Comparison of ENCODE assay signal across 24 cellular contexts in the genomic region with DNA sequence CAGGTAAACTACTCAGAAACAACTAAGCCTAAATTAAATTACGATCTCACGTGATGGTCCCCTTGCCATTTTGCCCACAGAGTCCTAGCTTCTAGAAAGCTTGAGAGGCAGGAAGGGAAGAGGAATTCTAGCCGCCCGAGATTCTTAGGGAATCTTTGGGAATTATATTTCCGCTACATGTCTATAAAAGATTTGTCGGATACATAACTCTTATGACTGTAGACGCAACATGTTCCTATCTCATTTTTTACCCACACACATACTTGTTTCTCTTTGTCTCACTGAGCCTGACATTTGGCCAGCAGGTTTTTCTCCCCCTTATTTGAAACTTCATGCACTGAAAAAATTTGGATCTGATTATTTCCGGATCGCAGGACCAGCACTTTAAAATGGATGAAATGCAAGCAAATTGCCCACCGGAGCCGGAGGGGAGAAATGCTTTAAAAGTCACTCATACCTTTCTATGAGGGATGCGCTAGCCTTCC. TPM values are rescaled to one million over a fixed set of nuclear protein-coding genes. Genes with fewer than 3 reads are reported as not detected.
DNase-seq lines count a peak whose midpoint lies in the region; ATAC-seq, FAIRE-seq and TF ChIP-seq lines count a peak whose summit lies in the region.
"Had no signal": no experiment of that assay in that cellular context is flagged by ENCODE, and none has a peak within 500 bp of the region (broad histone marks: within the 10 kb centered on the region; RNA-seq: fewer than 3 reads in every experiment).

No MANE protein-coding gene starts in this region.

- H2BK20ac ChIP-seq in IMR-90 (ENCODE audit: low read depth, low read length), result peak overlapping the region; percentile 87

- ATAC-seq in IMR-90 (ENCODE audit: low read depth), result no peak
- no peak for ATAC-seq in GM18502 (IDR thresholded peaks at IDR 0.05; ENCODE audit: poor library complexity, unreplicated experiment)
- ATAC-seq: activated naive CD8-positive, alpha-beta T cell treated with anti-CD3 and anti-CD28 coated beads, Interleukin-2, amount 50 U/mL, for 24 hours; CD8-positive, alpha-beta T cell; foreskin keratinocyte; GM23338; T-cell had no signal

- BruUV-seq in IMR-90 (replicated peaks; lab: Mats Ljungman, UMichigan), result no TSS peak

- POLR2A ChIA-PET in IMR-90 (lab: Charles Lee; ENCODE audit: unreplicated experiment), result no interaction called here

- peak overlapping the region; percentile 83 for H3K56ac ChIP-seq in IMR-90 (ENCODE audit: extremely low read depth, insufficient read depth, low read length)

- peak overlapping the region; percentile 63 for H2AK9ac ChIP-seq in IMR-90 (replicated peaks; ENCODE audit: low read depth, low read length, poor library complexity)

- no peak for TF ChIP-seq CTCF in AG09309 (IDR thresholded peaks at IDR 0.05; ENCODE audit: control insufficient read depth, insufficient read depth, low read depth, low read length, missing control alignments)
- no peak for TF ChIP-seq CTCF in IMR-90 (conservative IDR thresholded peaks at IDR 0.05; ENCODE audit: low read depth, low read length)
- TF ChIP-seq CTCF in brain microvascular endothelial cell (IDR thresholded peaks at IDR 0.05; ENCODE audit: low read depth, low read length, missing control alignments), result no peak
- no peak for TF ChIP-seq CTCF in prostate gland (IDR thresholded peaks at IDR 0.05)
- no peak for TF ChIP-seq CTCF in MM.1S (IDR thresholded peaks at IDR 0.05; ENCODE audit: low read length)

- peak overlapping the region; percentile 79 to 89 for H4K8ac ChIP-seq in IMR-90 (ENCODE audit: low read depth in 2 of 2, low read length in 2 of 2)

- H2AK5ac ChIP-seq in IMR-90 (ENCODE audit: low read depth, low read length), result peak overlapping the region; percentile 86

- dilution Hi-C loops in IMR-90 (cut with HindIII; ENCODE audit: low sequenced_read_pairs, unreplicated experiment), result no loop called here

- peaks cover 11% of the 10 kb centered on the region for H3K79me2 ChIP-seq in MM.1S (ENCODE audit: low read length)

- H2BK120ac ChIP-seq in IMR-90 (ENCODE audit: low read depth, low read length), result peak overlapping the region; percentile 86

- no peaks in the 10 kb centered on the region for H3K9me3 ChIP-seq in IMR-90 (ENCODE audit: control insufficient read depth, insufficient read depth, low read length)
- H3K9me3 ChIP-seq in prostate gland, result no peaks in the 10 kb centered on the region
- no peaks in the 10 kb centered on the region for H3K9me3 ChIP-seq in MM.1S (replicated peaks; ENCODE audit: insufficient read depth, low read length)
- H3K9me3 ChIP-seq: uterus had no signal

- H3K4me3 ChIP-seq in AG09309 (ENCODE audit: control insufficient read depth, low read depth, low read length), result peak overlapping the region; percentile 39
- H3K4me3 ChIP-seq in IMR-90 (ENCODE audit: insufficient read depth, low read depth, low read length), result no peak overlapping the region
- H3K4me3 ChIP-seq in brain microvascular endothelial cell (ENCODE audit: low read depth, low read length), result peak overlapping the region; percentile 32
- H3K4me3 ChIP-seq in prostate gland, result no peak overlapping the region
- H3K4me3 ChIP-seq in MM.1S (ENCODE audit: low read length), result no peak overlapping the region
- H3K4me3 ChIP-seq: cardiac muscle cell, GM23338, uterus had no signal

- intact Hi-C loops in IMR-90 (cut with micrococcal nuclease) (loop anchor here (5.0 kb wide), 1 partner anchor 46 kb away; no protein-coding TSS in a partner anchor), prostate gland (cut with DNase I) (no loop called here)

- H3K36me3 ChIP-seq in IMR-90 (ENCODE audit: control insufficient read depth, insufficient read depth, low read length) (no peaks in the 10 kb centered on the region), brain microvascular endothelial cell (replicated peaks) (no peaks in the 10 kb centered on the region), prostate gland (no peaks in the 10 kb centered on the region), MM.1S (replicated peaks; ENCODE audit: insufficient read depth, low read length) (no peaks in the 10 kb centered on the region)
- H3K36me3 ChIP-seq: cardiac muscle cell, uterus had no signal

- WGBS in IMR-90 (ENCODE audit: extremely low coverage in 2 of 2, insufficient read length in 1 of 2), 2 experiments, result 84% methylated on average over 7 of the region's 12 CpGs; no CpG with 5 or more reads in 1 of the 2 experiments
- 75% methylated on average over 12 of the region's 12 CpGs for WGBS in prostate gland

- H3K9me2 ChIP-seq in MM.1S (replicated peaks; ENCODE audit: insufficient read depth, low read length), result no peaks in the 10 kb centered on the region

- H2AFZ ChIP-seq in IMR-90 (replicated peaks; ENCODE audit: low read length, poor library complexity) (no peak overlapping the region), MM.1S (ENCODE audit: low read length) (no peak overlapping the region)
- H2AFZ ChIP-seq: GM23338 had no signal

- peak; percentile 48 for DNase-seq in AG09309 (ENCODE audit: low read depth)
- DNase-seq in IMR-90, result no peak
- DNase-seq in brain microvascular endothelial cell, result no peak
- no peak for DNase-seq in prostate gland (ENCODE audit: low spot score)
- DNase-seq in MM.1S, result no peak
- DNase-seq in NK-92 treated with Interleukin-12 subunit alpha and Interleukin-12 subunit beta, amount 100 ng/mL, for 24 hours (lab: John Stamatoyannopoulos, UW), result no peak
- no peak for DNase-seq in H54 (ENCODE audit: insufficient read length, low spot score)
- DNase-seq: activated CD4-positive, alpha-beta T cell treated with anti-CD3 and anti-CD28 coated beads for 48 hours; activated naive CD8-positive, alpha-beta T cell treated with anti-CD3 and anti-CD28 coated beads, Interleukin-2, amount 50 U/mL, for 24 hours; CD8-positive, alpha-beta T cell; hippocampal formation; NCI-H510A; stimulated activated CD8-positive, alpha-beta memory T cell treated with anti-CD3 and anti-CD28 coated beads, Interleukin-4, amount 100 ng/mL, for 48 hours; T-cell; uterus had no signal

- peak overlapping the region; percentile 100 for H3K18ac ChIP-seq in IMR-90 (ENCODE audit: low read depth, low read length)

- TF ChIP-seq RAD21 in IMR-90 (IDR thresholded peaks at IDR 0.05; ENCODE audit: low read length), result no peak

- peaks cover 25% of the 10 kb centered on the region; the same call in 1 of the 2 replicates for H3K9me1 ChIP-seq in IMR-90 (ENCODE audit: insufficient read depth, low read length)

- peak overlapping the region; percentile 85 for H3K4me2 ChIP-seq in IMR-90 (ENCODE audit: low read depth, low read length)
- no peak overlapping the region for H3K4me2 ChIP-seq in MM.1S (ENCODE audit: low read depth, low read length)
- H3K4me2 ChIP-seq: GM23338 had no signal

- H3K27ac ChIP-seq in IMR-90 (ENCODE audit: insufficient read depth, low read length) (peak overlapping the region; percentile 95), brain microvascular endothelial cell (peak overlapping the region; percentile 100), prostate gland (peak overlapping the region; percentile 31 to 35), MM.1S (ENCODE audit: low read length) (no peak overlapping the region)
- H3K27ac ChIP-seq: cardiac muscle cell, foreskin keratinocyte, uterus had no signal

- peak overlapping the region; percentile 67 for H3K23ac ChIP-seq in IMR-90 (ENCODE audit: low read depth, low read length)

- peak overlapping the region; percentile 96 for H2BK5ac ChIP-seq in IMR-90 (ENCODE audit: low read depth, low read length, poor library complexity, severe bottlenecking)

- H4K20me1 ChIP-seq in IMR-90 (ENCODE audit: insufficient read depth, low read length) (0 out of 2 replicates have a peak, but pooled peaks cover 4% of the 10 kb centered on the region), MM.1S (ENCODE audit: insufficient read depth, low read length) (no peaks in the 10 kb centered on the region)

- peak overlapping the region; percentile 92 for H4K91ac ChIP-seq in IMR-90 (ENCODE audit: insufficient read depth, low read depth, low read length)

- H3K27me3 ChIP-seq in IMR-90 (ENCODE audit: control insufficient read depth, insufficient read depth, low read length) (no peaks in the 10 kb centered on the region), brain microvascular endothelial cell (replicated peaks) (no peaks in the 10 kb centered on the region), prostate gland (replicated peaks; ENCODE audit: insufficient read depth) (peaks cover 2% of the 10 kb centered on the region), MM.1S (replicated peaks; ENCODE audit: insufficient read depth, low read length) (no peaks in the 10 kb centered on the region)
- H3K27me3 ChIP-seq: uterus had no signal

- H4K5ac ChIP-seq in IMR-90 (ENCODE audit: low read depth, low read length), result peak overlapping the region; percentile 99

- H3K79me1 ChIP-seq in IMR-90 (ENCODE audit: low read depth in 1 of 2, low read length in 2 of 2), result peaks cover 20 to 67% of the 10 kb centered on the region in 2 experiments

- CTCF ChIA-PET in IMR-90 (lab: Yijun Ruan, JAX), result interaction anchor here (0.7 kb wide), 1 partner anchor 77 kb away, joined by 3 read pairs; no protein-coding TSS in a partner anchor

- H2BK15ac ChIP-seq in IMR-90 (ENCODE audit: low read depth, low read length), result peak overlapping the region; percentile 92

- H3K9ac ChIP-seq in IMR-90 (ENCODE audit: low read depth, low read length) (peak overlapping the region; percentile 32), MM.1S (ENCODE audit: low read length) (no peak overlapping the region)

- H3F3A ChIP-seq in MM.1S (ENCODE audit: insufficient read depth, low read length), result peaks cover 26% of the 10 kb centered on the region

- in situ Hi-C loops in IMR-90 (cut with MboI; ENCODE audit: low sequenced_read_pairs), result no loop called here
- in situ Hi-C loops in brain microvascular endothelial cell (cut with HindIII; ENCODE audit: low pct_ligation_motif_present, low sequenced_read_pairs), result loop anchor here (10.0 kb wide), 1 partner anchor 249 kb away; no protein-coding TSS in a partner anchor

- FAIRE-seq in H54 (lab: Jason Lieb, UNC), result no peak
- FAIRE-seq: endothelial cell of umbilical vein, GM12892, HTR-8/SVneo, islet of Langerhans had no signal

- H3K14ac ChIP-seq in IMR-90 (replicated peaks; ENCODE audit: low read depth, low read length), result peak overlapping the region; percentile 88

- H3K4me1 ChIP-seq in IMR-90 (ENCODE audit: control insufficient read depth, insufficient read depth, low read length) (peaks cover 40% of the 10 kb centered on the region), prostate gland (replicated peaks) (peaks cover 2% of the 10 kb centered on the region), MM.1S (ENCODE audit: low read length) (peaks cover 29% of the 10 kb centered on the region)
- H3K4me1 ChIP-seq: foreskin keratinocyte had no signal

- H3K4ac ChIP-seq in IMR-90 (ENCODE audit: low read depth, low read length), result peak overlapping the region; percentile 94

- no peak for TF ChIP-seq POLR2A in IMR-90 (IDR thresholded peaks at IDR 0.05; ENCODE audit: low read depth, low read length)
- no peak for TF ChIP-seq POLR2A in prostate gland (IDR thresholded peaks at IDR 0.05)
- TF ChIP-seq POLR2A in H54 (IDR thresholded peaks at IDR 0.05; ENCODE audit: low read depth, low read length), result no peak

TF ChIP-seq in IMR-90, 13 proteins besides CTCF, POLR2A, EP300 and RAD21 (continues in another document):
- no peak for TF ChIP-seq RFX5 (IDR thresholded peaks at IDR 0.05; ENCODE audit: low read depth, low read length)

RNA-seq across cellular contexts. Expression of a gene that starts 5.5 kb away (rescaled TPM):
- total RNA-seq in IMR-90 (2012; rRNA removed) (0.18 and 0.28 TPM in 2 replicates), prostate gland (1 to 10 TPM; 1.1 to 8.1 TPM)
- 2.3 and 3.5 TPM in 2 replicates for polyA plus RNA-seq in IMR-90 (2012; rRNA removed)
- 1.5 and 3.3 TPM in 2 replicates for polyA plus RNA-seq in IMR-90 (2012; cell fraction: cytosol; rRNA removed)
- polyA plus RNA-seq in IMR-90 (2012; cell fraction: nucleus; rRNA removed; ENCODE audit: low replicate concordance), result 6.1 and 16.8 TPM in 2 replicates
- total RNA-seq: CD8-positive, alpha-beta T cell; dermis microvascular lymphatic vessel endothelial cell; endothelial cell of umbilical vein; foreskin keratinocyte; T-cell had no signal
- polyA plus RNA-seq: endothelial cell of umbilical vein, foreskin keratinocyte had no signal

Comparison
In these comparisons a context has a peak if more than half of its experiments do, and no peak if none do; other contexts are left out.
1. H3K4me3 ChIP-seq: peak in AG09309 (single experiment) and brain microvascular endothelial cell (single experiment); none in IMR-90 (single experiment), prostate gland (0 of 2) and MM.1S (single experiment).